ENCODE assay signal across 33 cellular contexts in genomic region chr2:197858607-197859140, GRCh38.
"Had no signal": no experiment of that assay in that cellular context is flagged by ENCODE, and none has a peak within 500 bp of the region (broad histone marks: within the 10 kb centered on the region; RNA-seq: fewer than 3 reads in every experiment).

No MANE protein-coding gene starts in this region.

- H3K9me3 ChIP-seq: neutrophil, ovary, psoas muscle, suprapubic skin, testis, transverse colon had no signal

- H3K27me3 ChIP-seq: neural progenitor cell, neutrophil, ovary, spleen, suprapubic skin, testis, tibial artery, transverse colon, upper lobe of right lung, uterus had no signal

- H3K36me3 ChIP-seq: neural progenitor cell, neutrophil, ovary, spleen, suprapubic skin, tibial artery, transverse colon, upper lobe of right lung, uterus had no signal

- DNase-seq: naive thymus-derived CD4-positive, alpha-beta T cell; natural killer cell; nucleus accumbens; ovary; posterior cingulate gyrus; psoas muscle; right cardiac atrium; spleen; stimulated activated CD4-positive, alpha-beta T cell treated with anti-CD3 and anti-CD28 coated beads, Interleukin-12 subunit alpha, Interleukin-12 subunit beta, amount 100 ng/mL, for 4 hours; stimulated activated CD4-positive, alpha-beta T cell treated with anti-CD3 and anti-CD28 coated beads, Interleukin-1b, Interleukin-23, amount 100 ng/mL, for 48 hours; stimulated activated CD4-positive, alpha-beta T cell treated with anti-CD3 and anti-CD28 coated beads, Interleukin-4, amount 100 ng/mL, for 1 hour; stimulated activated CD4-positive, alpha-beta T cell treated with anti-CD3 and anti-CD28 coated beads, Interleukin-4, amount 100 ng/mL, for 4 hours; stimulated activated CD8-positive, alpha-beta memory T cell treated with anti-CD3 and anti-CD28 coated beads, Interleukin-4, amount 100 ng/mL, for 48 hours; stimulated activated naive CD4-positive, alpha-beta T cell; stimulated activated naive CD8-positive, alpha-beta T cell treated with anti-CD3 and anti-CD28 coated beads, Interleukin-15, amount 100 ng/mL, for 72 hours; stimulated activated naive CD8-positive, alpha-beta T cell treated with anti-CD3 and anti-CD28 coated beads, Interleukin-15, Interleukin-2, amounts not matched to agents 100 U/mL and 50 U/mL, for 24 hours; substantia nigra; testis; tibial artery; transverse colon; upper lobe of right lung; uterus had no signal

- H3K36me3 Mint-ChIP-seq: natural killer cell; neural progenitor cell; stimulated activated memory B cell treated with anti-CD40 and anti-IgM and Interleukin-4, amounts not matched to agents 10 μg/mL and 1 μg/mL and 100 μg/mL, for 72 hours; type B pancreatic cell had no signal

- H3K9ac ChIP-seq: neural progenitor cell, parathyroid adenoma had no signal

- H3K4me3 Mint-ChIP-seq: natural killer cell; nephron; neural progenitor cell; stimulated activated memory B cell treated with anti-CD40 and anti-IgM and Interleukin-4, amounts not matched to agents 10 μg/mL and 1 μg/mL and 100 μg/mL, for 72 hours; stimulated activated naive CD8-positive, alpha-beta T cell treated with anti-CD3 and anti-CD28 coated beads, Interleukin-15, amount 100 ng/mL, for 72 hours; type B pancreatic cell had no signal

- H3K4me2 ChIP-seq: neural progenitor cell, smooth muscle cell had no signal

- H3K9me3 Mint-ChIP-seq: natural killer cell; neural progenitor cell; stimulated activated memory B cell treated with anti-CD40 and anti-IgM and Interleukin-4, amounts not matched to agents 10 μg/mL and 1 μg/mL and 100 μg/mL, for 72 hours had no signal

- H3K27me3 Mint-ChIP-seq: naive thymus-derived CD4-positive, alpha-beta T cell; progenitor cell of endocrine pancreas; stimulated activated naive CD8-positive, alpha-beta T cell treated with anti-CD3 and anti-CD28 coated beads, Interleukin-15, amount 100 ng/mL, for 72 hours; type B pancreatic cell had no signal

- H3K27ac ChIP-seq: neural progenitor cell, ovary, parathyroid adenoma, psoas muscle, skin epidermis, suprapubic skin, testis, tibial artery, transverse colon, upper lobe of right lung, uterus had no signal

- H3K4me3 ChIP-seq: neural progenitor cell, ovary, psoas muscle, skin epidermis, smooth muscle cell, spleen, suprapubic skin, testis, tibial artery, transverse colon, upper lobe of right lung, uterus had no signal

- H3K4me1 Mint-ChIP-seq: natural killer cell, neural progenitor cell had no signal

- ATAC-seq: naive thymus-derived CD4-positive, alpha-beta T cell; natural killer cell; psoas muscle; right cardiac atrium; sciatic nerve; stimulated activated memory B cell treated with anti-CD40 and anti-IgM and Interleukin-4, amounts not matched to agents 10 μg/mL and 1 μg/mL and 100 μg/mL, for 72 hours; stimulated activated naive CD8-positive, alpha-beta T cell treated with anti-CD3 and anti-CD28 coated beads, Interleukin-15, amount 100 ng/mL, for 72 hours; stimulated activated naive CD8-positive, alpha-beta T cell treated with anti-CD3 and anti-CD28 coated beads, Interleukin-15, Interleukin-2, amounts not matched to agents 100 U/mL and 50 U/mL, for 24 hours had no signal

- H2AFZ ChIP-seq: neural progenitor cell, parathyroid adenoma had no signal

- H3K27ac Mint-ChIP-seq: natural killer cell; neural progenitor cell; progenitor cell of endocrine pancreas; stimulated activated memory B cell treated with anti-CD40 and anti-IgM and Interleukin-4, amounts not matched to agents 10 μg/mL and 1 μg/mL and 100 μg/mL, for 72 hours; stimulated activated naive CD8-positive, alpha-beta T cell treated with anti-CD3 and anti-CD28 coated beads, Interleukin-15, amount 100 ng/mL, for 72 hours; type B pancreatic cell had no signal

- H3K4me1 ChIP-seq: neural progenitor cell, spleen, suprapubic skin, testis, transverse colon, upper lobe of right lung, uterus had no signal
